ENCODE assay signal across 32 cellular contexts in genomic region chr11:7028141-7028540, GRCh38. TPM values are rescaled to one million over a fixed set of nuclear protein-coding genes. Genes with fewer than 3 reads are reported as not detected.
"Had no signal": no experiment of that assay in that cellular context is flagged by ENCODE, and none has a peak within 500 bp of the region (broad histone marks: within the 10 kb centered on the region; RNA-seq: fewer than 3 reads in every experiment).

No MANE protein-coding gene starts in this region.

- H2AFZ ChIP-seq: neural progenitor cell, parathyroid adenoma had no signal

- H3K27me3 Mint-ChIP-seq: stimulated activated memory B cell treated with anti-CD40 and anti-IgM and Interleukin-4, amounts not matched to agents 10 μg/mL and 1 μg/mL and 100 μg/mL, for 72 hours; stimulated activated naive CD8-positive, alpha-beta T cell treated with anti-CD3 and anti-CD28 coated beads, Interleukin-15, amount 100 ng/mL, for 72 hours had no signal

- H3K4me3 Mint-ChIP-seq: naive thymus-derived CD4-positive, alpha-beta T cell; natural killer cell; nephron; neural progenitor cell; stimulated activated memory B cell treated with anti-CD40 and anti-IgM and Interleukin-4, amounts not matched to agents 10 μg/mL and 1 μg/mL and 100 μg/mL, for 72 hours; stimulated activated naive CD8-positive, alpha-beta T cell treated with anti-CD3 and anti-CD28 coated beads, Interleukin-15, amount 100 ng/mL, for 72 hours; type B pancreatic cell had no signal

- H3K9ac ChIP-seq: neural progenitor cell, parathyroid adenoma had no signal

- H3K27me3 ChIP-seq: ovary, suprapubic skin, testis, tibial artery, transverse colon, upper lobe of right lung had no signal

- H3K4me1 ChIP-seq: neural progenitor cell, parathyroid adenoma, psoas muscle, spleen, suprapubic skin, testis, tibial artery, transverse colon, upper lobe of right lung, uterus had no signal

- H3K9me3 ChIP-seq: ovary, psoas muscle, spleen, suprapubic skin, testis, tibial artery, transverse colon, upper lobe of right lung, uterus had no signal

- H3K79me2 ChIP-seq: parathyroid adenoma had no signal

- H3K9me3 Mint-ChIP-seq: natural killer cell; nephron; neural progenitor cell; stimulated activated memory B cell treated with anti-CD40 and anti-IgM and Interleukin-4, amounts not matched to agents 10 μg/mL and 1 μg/mL and 100 μg/mL, for 72 hours; stimulated activated naive CD8-positive, alpha-beta T cell treated with anti-CD3 and anti-CD28 coated beads, Interleukin-15, amount 100 ng/mL, for 72 hours; type B pancreatic cell had no signal

- H3K36me3 Mint-ChIP-seq: naive thymus-derived CD4-positive, alpha-beta T cell; natural killer cell; neural progenitor cell; stimulated activated memory B cell treated with anti-CD40 and anti-IgM and Interleukin-4, amounts not matched to agents 10 μg/mL and 1 μg/mL and 100 μg/mL, for 72 hours; type B pancreatic cell had no signal

- H3K27ac Mint-ChIP-seq: naive thymus-derived CD4-positive, alpha-beta T cell; natural killer cell; nephron; neural progenitor cell; progenitor cell of endocrine pancreas; stimulated activated memory B cell treated with anti-CD40 and anti-IgM and Interleukin-4, amounts not matched to agents 10 μg/mL and 1 μg/mL and 100 μg/mL, for 72 hours; stimulated activated naive CD8-positive, alpha-beta T cell treated with anti-CD3 and anti-CD28 coated beads, Interleukin-15, amount 100 ng/mL, for 72 hours; type B pancreatic cell had no signal

- H3K36me3 ChIP-seq: neural progenitor cell, ovary, spleen, suprapubic skin, tibial artery, transverse colon, upper lobe of right lung, uterus had no signal

- DNase-seq: naive thymus-derived CD4-positive, alpha-beta T cell; natural killer cell; occipital lobe; ovary; posterior cingulate gyrus; psoas muscle; right cardiac atrium; spleen; stimulated activated CD4-positive, alpha-beta T cell treated with anti-CD3 and anti-CD28 coated beads, Interleukin-12 subunit alpha, Interleukin-12 subunit beta, amount 100 ng/mL, for 4 hours; stimulated activated CD4-positive, alpha-beta T cell treated with anti-CD3 and anti-CD28 coated beads, Interleukin-1b, Interleukin-23, amount 100 ng/mL, for 48 hours; stimulated activated CD4-positive, alpha-beta T cell treated with anti-CD3 and anti-CD28 coated beads, Interleukin-4, amount 100 ng/mL, for 1 hour; stimulated activated CD4-positive, alpha-beta T cell treated with anti-CD3 and anti-CD28 coated beads, Interleukin-4, amount 100 ng/mL, for 4 hours; stimulated activated CD8-positive, alpha-beta memory T cell treated with anti-CD3 and anti-CD28 coated beads, Interleukin-4, amount 100 ng/mL, for 48 hours; stimulated activated naive CD4-positive, alpha-beta T cell; stimulated activated naive CD8-positive, alpha-beta T cell treated with anti-CD3 and anti-CD28 coated beads, Interleukin-15, amount 100 ng/mL, for 72 hours; stimulated activated naive CD8-positive, alpha-beta T cell treated with anti-CD3 and anti-CD28 coated beads, Interleukin-15, Interleukin-2, amounts not matched to agents 100 U/mL and 50 U/mL, for 24 hours; substantia nigra; testis; tibial artery; transverse colon; upper lobe of right lung; uterus had no signal

- H3K4me2 ChIP-seq: neural progenitor cell, smooth muscle cell had no signal

- H3K4me3 ChIP-seq: neural progenitor cell, ovary, psoas muscle, skin epidermis, smooth muscle cell, spleen, suprapubic skin, testis, tibial artery, transverse colon, upper lobe of right lung, uterus had no signal

- H3K27ac ChIP-seq: neural progenitor cell, ovary, parathyroid adenoma, psoas muscle, skin epidermis, spleen, suprapubic skin, testis, tibial artery, transverse colon, upper lobe of right lung, uterus had no signal

- ATAC-seq: naive thymus-derived CD4-positive, alpha-beta T cell; natural killer cell; psoas muscle; right cardiac atrium; sciatic nerve; stimulated activated memory B cell treated with anti-CD40 and anti-IgM and Interleukin-4, amounts not matched to agents 10 μg/mL and 1 μg/mL and 100 μg/mL, for 72 hours; stimulated activated naive CD8-positive, alpha-beta T cell treated with anti-CD3 and anti-CD28 coated beads, Interleukin-15, amount 100 ng/mL, for 72 hours; stimulated activated naive CD8-positive, alpha-beta T cell treated with anti-CD3 and anti-CD28 coated beads, Interleukin-15, Interleukin-2, amounts not matched to agents 100 U/mL and 50 U/mL, for 24 hours; upper lobe of right lung had no signal

- H3K4me1 Mint-ChIP-seq: naive thymus-derived CD4-positive, alpha-beta T cell; natural killer cell; neural progenitor cell; stimulated activated memory B cell treated with anti-CD40 and anti-IgM and Interleukin-4, amounts not matched to agents 10 μg/mL and 1 μg/mL and 100 μg/mL, for 72 hours; stimulated activated naive CD8-positive, alpha-beta T cell treated with anti-CD3 and anti-CD28 coated beads, Interleukin-15, amount 100 ng/mL, for 72 hours had no signal

RNA-seq across cellular contexts. Expression of gene NLRP14, which starts 7.9 kb away (rescaled TPM):
- total RNA-seq: natural killer cell, smooth muscle cell, suprapubic skin, upper lobe of right lung had no signal
- polyA plus RNA-seq: naive thymus-derived CD4-positive, alpha-beta T cell; psoas muscle had no signal

RNA-seq across cellular contexts. Expression of gene ZNF214, which starts 8.0 kb away (rescaled TPM):
- total RNA-seq: naive thymus-derived CD4-positive, alpha-beta T cell; natural killer cell had no signal
- polyA plus RNA-seq: naive thymus-derived CD4-positive, alpha-beta T cell had no signal
